In genomic region chr15:101445562-101446526, GRCh38 we compare ENCODE assay signal across 10 cellular contexts. TPM values are rescaled to one million over a fixed set of nuclear protein-coding genes. Genes with fewer than 3 reads are reported as not detected.
DNase-seq lines count a peak whose midpoint lies in the region; ATAC-seq and TF ChIP-seq lines count a peak whose summit lies in the region.
"Had no signal": no experiment of that assay in that cellular context is flagged by ENCODE, and none has a peak within 500 bp of the region (broad histone marks: within the 10 kb centered on the region; RNA-seq: fewer than 3 reads in every experiment).

No MANE protein-coding gene starts in this region.

- POLR2A ChIA-PET in activated CD4-positive, alpha-beta T cell treated with anti-CD3 and anti-CD28 coated beads for 36 hours (lab: Charles Lee) = no interaction called here

- WGBS in right cardiac atrium = 46% methylated on average over 22 of the region's 22 CpGs
- 65 to 75% methylated on average over 17 to 22 of the region's 22 CpGs for WGBS in thyroid gland, 2 donors

- no peaks in the 10 kb centered on the region for H3K9me3 ChIP-seq in right cardiac atrium (ENCODE audit: control insufficient read depth, low read length)
- H3K9me3 ChIP-seq in thyroid gland = no peaks in the 10 kb centered on the region

- peaks cover 16% of the 10 kb centered on the region for H3K27me3 Mint-ChIP-seq in activated CD4-positive, alpha-beta T cell treated with anti-CD3 and anti-CD28 coated beads for 36 hours

- no peak overlapping the region for H3K4me3 Mint-ChIP-seq in activated CD4-positive, alpha-beta T cell treated with anti-CD3 and anti-CD28 coated beads for 36 hours

- peaks cover 3% of the 10 kb centered on the region for H3K9me3 Mint-ChIP-seq in activated CD4-positive, alpha-beta T cell treated with anti-CD3 and anti-CD28 coated beads for 36 hours (ENCODE audit: low read depth)

- CTCF ChIA-PET in activated CD4-positive, alpha-beta T cell treated with anti-CD3 and anti-CD28 coated beads for 36 hours (lab: Charles Lee) = interaction anchor here (0.6 kb wide), 1 partner anchor 463 kb away, joined by 3 read pairs; no protein-coding TSS in a partner anchor

- peaks cover 2% of the 10 kb centered on the region for H3K4me1 Mint-ChIP-seq in activated CD4-positive, alpha-beta T cell treated with anti-CD3 and anti-CD28 coated beads for 36 hours

- H3K4me3 ChIP-seq in right cardiac atrium (ENCODE audit: low read length) (no peak overlapping the region), thyroid gland (replicated peaks in 1 of 3) (no peak overlapping the region)

- TF ChIP-seq POLR2A in thyroid gland (IDR thresholded peaks at IDR 0.05) (no peak), GM18505 (IDR thresholded peaks at IDR 0.05; ENCODE audit: borderline replicate concordance, extremely low read depth, insufficient read depth, insufficient read length) (no peak)

- peak; percentile 38 for ATAC-seq in activated CD4-positive, alpha-beta T cell treated with anti-CD3 and anti-CD28 coated beads for 36 hours
- ATAC-seq in right cardiac atrium (peak; percentile 83), GM18505 (IDR thresholded peaks at IDR 0.05; ENCODE audit: unreplicated experiment) (no peak), GM19455 (IDR thresholded peaks at IDR 0.05; ENCODE audit: unreplicated experiment) (no peak)

- no peaks in the 10 kb centered on the region for H3K36me3 Mint-ChIP-seq in activated CD4-positive, alpha-beta T cell treated with anti-CD3 and anti-CD28 coated beads for 36 hours (ENCODE audit: low read depth)

- intact Hi-C loops in activated CD4-positive, alpha-beta T cell treated with anti-CD3 and anti-CD28 coated beads for 36 hours (cut with DNase I, micrococcal nuclease) = loop anchor here in 1 of 2 experiments (10.0 kb wide), 1 partner anchor 59 kb away; no protein-coding TSS in a partner anchor
- intact Hi-C loops in right cardiac atrium (cut with DNase I) (no loop called here), thyroid gland (cut with DNase I) (no loop called here)

- no peak overlapping the region for H3K27ac Mint-ChIP-seq in activated CD4-positive, alpha-beta T cell treated with anti-CD3 and anti-CD28 coated beads for 36 hours

- H3K27me3 ChIP-seq in right cardiac atrium (ENCODE audit: control insufficient read depth, insufficient read depth) (no peaks in the 10 kb centered on the region), thyroid gland (no peaks in the 10 kb centered on the region)

- no peaks in the 10 kb centered on the region for H3K36me3 ChIP-seq in thyroid gland

- H3K27ac ChIP-seq in right cardiac atrium (ENCODE audit: low read length) (peak overlapping the region; percentile 55), thyroid gland (peak overlapping the region in 2 of 3 donors; percentile 14 to 50)

- TF ChIP-seq CTCF in thyroid gland (IDR thresholded peaks at IDR 0.05) = no peak

- no peak for DNase-seq in activated CD4-positive, alpha-beta T cell treated with anti-CD3 and anti-CD28 coated beads for 36 hours
- DNase-seq in activated CD4-positive, alpha-beta T cell treated with anti-CD3 and anti-CD28 coated beads for 4 hours = no peak
- peak; percentile 67 for DNase-seq in amniotic epithelial cell (ENCODE audit: low read depth)
- peak; percentile 80 to 94 (median 87) for DNase-seq in right cardiac atrium
- peak; percentile 24 to 29 for DNase-seq in thyroid gland
- DNase-seq in cortex of kidney (lab: John Stamatoyannopoulos, UW) = no peak
- DNase-seq: activated T-cell treated with anti-CD3 and anti-CD28 coated beads, Interleukin-2, amount 50 U/mL, for 1 hour; NK-92 treated with Interleukin-12 subunit alpha and Interleukin-12 subunit beta, amount 100 ng/mL, for 24 hours had no signal

- H3K4me1 ChIP-seq in right cardiac atrium (ENCODE audit: control insufficient read depth, insufficient read depth, low read length) (peaks cover 8% of the 10 kb centered on the region), thyroid gland (no peaks in the 10 kb centered on the region)

RNA-seq across cellular contexts. Expression of gene PCSK6, which starts 43.7 kb away (rescaled TPM):
- total RNA-seq in activated CD4-positive, alpha-beta T cell treated with anti-CD3 and anti-CD28 coated beads for 36 hours = under 1 TPM; 0.75 to 0.95 TPM
- total RNA-seq in right cardiac atrium = 10 to 100 TPM; 13.4 to 21.4 (median 17.1) TPM
- polyA plus RNA-seq in right cardiac atrium = 7.7 TPM
- total RNA-seq in thyroid gland = 10 to 100 TPM in 2 of 4 donors, 1 to 10 TPM in 2; 4.0 to 28.6 (median 17.5) TPM

Comparison
In these comparisons a context has a peak if more than half of its experiments do, and no peak if none do; other contexts are left out.
1. ATAC-seq: peak in activated CD4-positive, alpha-beta T cell treated with anti-CD3 and anti-CD28 coated beads for 36 hours (single experiment) and right cardiac atrium (2 of 2); none in GM18505 (single experiment) and GM19455 (single experiment).
2. DNase-seq: peak in amniotic epithelial cell (single experiment), right cardiac atrium (3 of 3) and thyroid gland (2 of 2); none in activated CD4-positive, alpha-beta T cell treated with anti-CD3 and anti-CD28 coated beads for 36 hours (single experiment), activated CD4-positive, alpha-beta T cell treated with anti-CD3 and anti-CD28 coated beads for 4 hours (0 of 2) and cortex of kidney (single experiment).